In the genomic region with DNA sequence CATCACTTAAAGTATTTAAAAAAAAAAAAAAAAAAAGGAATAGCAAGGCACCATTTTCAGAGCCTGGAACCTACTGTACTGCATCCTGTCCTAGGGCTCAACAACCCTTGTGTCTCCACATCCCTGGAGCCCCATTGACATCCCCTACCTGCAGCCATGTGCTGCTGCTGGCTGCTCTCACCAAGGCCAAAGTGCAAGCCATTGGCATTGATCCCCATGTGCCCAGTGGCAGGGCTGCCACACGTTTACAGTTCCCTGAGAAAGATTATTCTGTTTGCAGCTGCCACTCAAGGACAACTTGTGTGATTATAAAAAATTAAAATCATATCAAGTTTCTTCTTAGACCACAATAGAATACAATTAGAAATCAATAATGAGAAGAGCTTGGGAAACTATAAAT, we compare ENCODE assay signal across 29 cellular contexts.
"Had no signal": no experiment of that assay in that cellular context is flagged by ENCODE, and none has a peak within 500 bp of the region (broad histone marks: within the 10 kb centered on the region; RNA-seq: fewer than 3 reads in every experiment).

No MANE protein-coding gene starts in this region.

- H2AFZ ChIP-seq: parathyroid adenoma had no signal

- H3K27me3 Mint-ChIP-seq: naive B cell; natural killer cell treated with Interleukin-12 subunit alpha and Interleukin-12 subunit beta and Interleukin-15 and Interleukin-18, amount 100 ng/mL, for 72 hours; progenitor cell of endocrine pancreas had no signal

- H3K4me1 Mint-ChIP-seq: neural crest cell; stimulated activated effector memory CD8-positive, alpha-beta T cell treated with anti-CD3 and anti-CD28 coated beads, Interleukin-12 subunit alpha, Interleukin-12 subunit beta, amount 100 ng/mL, for 72 hours had no signal

- H3K27ac Mint-ChIP-seq: naive B cell; naive thymus-derived CD8-positive, alpha-beta T cell; natural killer cell treated with Interleukin-12 subunit alpha and Interleukin-12 subunit beta and Interleukin-15 and Interleukin-18, amount 100 ng/mL, for 72 hours; nephron progenitor cell; progenitor cell of endocrine pancreas; stimulated activated effector memory CD8-positive, alpha-beta T cell treated with anti-CD3 and anti-CD28 coated beads, Interleukin-12 subunit alpha, Interleukin-12 subunit beta, amount 100 ng/mL, for 72 hours had no signal

- H3K79me2 ChIP-seq: parathyroid adenoma had no signal

- H3K4me1 ChIP-seq: parathyroid adenoma, psoas muscle, right lobe of liver, sigmoid colon, stomach, thyroid gland, tibial nerve, upper lobe of right lung, uterus had no signal

- H3K4me3 Mint-ChIP-seq: naive B cell; naive thymus-derived CD8-positive, alpha-beta T cell; natural killer cell treated with Interleukin-12 subunit alpha and Interleukin-12 subunit beta and Interleukin-15 and Interleukin-18, amount 100 ng/mL, for 72 hours; nephron progenitor cell; neural crest cell; stimulated activated effector memory CD8-positive, alpha-beta T cell treated with anti-CD3 and anti-CD28 coated beads, Interleukin-12 subunit alpha, Interleukin-12 subunit beta, amount 100 ng/mL, for 72 hours had no signal

- ATAC-seq: naive thymus-derived CD8-positive, alpha-beta T cell; natural killer cell treated with Interleukin-12 subunit alpha and Interleukin-12 subunit beta and Interleukin-15 and Interleukin-18, amount 100 ng/mL, for 72 hours; psoas muscle; right cardiac atrium; stimulated activated effector memory CD8-positive, alpha-beta T cell treated with anti-CD3 and anti-CD28 coated beads, Interleukin-12 subunit alpha, Interleukin-12 subunit beta, amount 100 ng/mL, for 72 hours; stimulated activated naive CD8-positive, alpha-beta T cell treated with anti-CD3 and anti-CD28 coated beads, Interleukin-15, Interleukin-2, amounts not matched to agents 100 U/mL and 50 U/mL, for 24 hours; upper lobe of right lung had no signal

- H3K4me3 ChIP-seq: psoas muscle, right lobe of liver, sigmoid colon, stomach, thoracic aorta, thyroid gland, tibial nerve, upper lobe of right lung, uterus had no signal

- H3K27ac ChIP-seq: neutrophil, parathyroid adenoma, psoas muscle, right lobe of liver, sigmoid colon, stomach, thoracic aorta, thyroid gland, tibial nerve, upper lobe of right lung, uterus had no signal

- H3K9me3 ChIP-seq: neutrophil, psoas muscle, right lobe of liver, sigmoid colon, stomach, thoracic aorta, thyroid gland, upper lobe of right lung, uterus had no signal

- H3K27me3 ChIP-seq: neutrophil, right lobe of liver, sigmoid colon, stomach, thyroid gland, tibial nerve, upper lobe of right lung, uterus had no signal

- H3K9me3 Mint-ChIP-seq: naive thymus-derived CD8-positive, alpha-beta T cell; neural crest cell had no signal

- H3K36me3 ChIP-seq: neutrophil, right lobe of liver, sigmoid colon, stomach, thoracic aorta, thyroid gland, tibial nerve, upper lobe of right lung, uterus had no signal

- H3K36me3 Mint-ChIP-seq: naive B cell; naive thymus-derived CD8-positive, alpha-beta T cell; stimulated activated effector memory CD8-positive, alpha-beta T cell treated with anti-CD3 and anti-CD28 coated beads, Interleukin-12 subunit alpha, Interleukin-12 subunit beta, amount 100 ng/mL, for 72 hours had no signal

- H3K9ac ChIP-seq: parathyroid adenoma had no signal

- DNase-seq: naive B cell; naive thymus-derived CD8-positive, alpha-beta T cell; nephron progenitor cell; nucleus accumbens; posterior cingulate gyrus; psoas muscle; right lobe of liver; sigmoid colon; small intestine; stimulated activated CD4-positive, alpha-beta T cell treated with anti-CD3 and anti-CD28 coated beads, Interleukin-15, amount 100 ng/mL, for 24 hours; stimulated activated CD4-positive, alpha-beta T cell treated with anti-CD3 and anti-CD28 coated beads, Interleukin-2, amount 100 ng/mL, for 24 hours; stimulated activated CD4-positive, alpha-beta T cell treated with anti-CD3 and anti-CD28 coated beads, Interleukin-2, amount 100 ng/mL, for 48 hours; stimulated activated CD4-positive, alpha-beta T cell treated with anti-CD3 and anti-CD28 coated beads, Interleukin-4, amount 100 ng/mL, for 24 hours; stimulated activated naive CD4-positive, alpha-beta T cell; stimulated activated naive CD8-positive, alpha-beta T cell treated with anti-CD3 and anti-CD28 coated beads, Interleukin-15, Interleukin-2, amounts not matched to agents 100 U/mL and 50 U/mL, for 24 hours; stomach; thyroid gland; trophoblast cell; upper lobe of right lung; uterus had no signal
